Comparison of ENCODE assay signal across 8 cellular contexts in the genomic region with DNA sequence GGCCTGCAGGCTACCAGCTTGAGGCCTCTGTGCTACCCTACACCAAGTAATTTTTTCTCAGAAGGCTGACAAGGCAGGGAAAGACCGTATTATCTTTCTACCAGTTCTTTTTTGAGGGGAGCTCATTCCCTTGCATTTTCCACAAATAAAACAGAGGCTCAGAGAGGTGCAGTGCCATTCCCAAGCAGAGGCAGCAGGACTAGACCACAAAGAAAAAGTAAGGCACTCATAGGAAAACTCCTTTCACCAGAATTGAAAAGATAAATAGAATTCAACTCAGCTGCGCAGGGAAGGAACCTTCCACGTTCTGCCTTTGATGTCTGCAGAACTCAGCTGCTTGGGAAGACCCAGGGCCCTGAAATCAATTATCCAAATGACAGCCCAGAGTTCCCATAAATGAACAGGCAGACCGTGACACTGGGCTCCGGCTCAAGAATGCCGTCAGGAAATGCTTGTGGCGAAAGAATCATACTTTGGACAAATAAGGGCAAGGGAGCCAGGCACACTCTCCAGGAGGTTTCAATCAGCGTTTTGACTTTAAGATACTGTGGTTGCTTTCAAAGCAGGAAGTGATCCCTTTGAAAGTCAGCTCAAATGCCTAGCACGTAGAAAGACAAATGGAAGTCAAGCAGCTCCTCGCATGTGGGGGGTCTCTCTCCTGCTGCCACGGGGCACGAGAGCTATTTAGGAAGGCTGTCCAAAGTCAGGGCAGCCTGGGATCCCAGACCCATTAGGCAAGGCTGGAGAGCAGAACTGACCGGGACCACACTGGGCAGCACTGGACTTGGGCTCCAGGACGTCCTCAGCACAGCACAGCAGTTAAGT. TPM values are rescaled to one million over a fixed set of nuclear protein-coding genes. Genes with fewer than 3 reads are reported as not detected.
DNase-seq lines count a peak whose midpoint lies in the region; ATAC-seq and TF ChIP-seq lines count a peak whose summit lies in the region.

No MANE protein-coding gene starts in this region.

- H3K9ac ChIP-seq in HUES64 (ENCODE audit: low read depth, low read length) = peak overlapping the region; percentile 49

- WGBS in HUES64 = 25% methylated on average over 14 of the region's 14 CpGs
- 1 to 8% (median 4%) methylated on average over 14 of the region's 14 CpGs for WGBS in heart left ventricle, 4 donors
- 18% methylated on average over 14 of the region's 14 CpGs for WGBS in prostate gland

- H3K4me3 Mint-ChIP-seq in activated naive CD8-positive, alpha-beta T cell treated with anti-CD3 and anti-CD28 coated beads, Interleukin-2, amount 50 U/mL, for 24 hours = no peak overlapping the region

- peak overlapping the region; percentile 11 for H3K27ac Mint-ChIP-seq in activated naive CD8-positive, alpha-beta T cell treated with anti-CD3 and anti-CD28 coated beads, Interleukin-2, amount 50 U/mL, for 24 hours

- no peaks in the 10 kb centered on the region for H3K27me3 Mint-ChIP-seq in activated naive CD8-positive, alpha-beta T cell treated with anti-CD3 and anti-CD28 coated beads, Interleukin-2, amount 50 U/mL, for 24 hours

- TF ChIP-seq CTCF in AG04450 (IDR thresholded peaks at IDR 0.05; ENCODE audit: low read depth, low read length) (0 out of 2 replicates have a peak, but pooled peaks have one; percentile 1), heart left ventricle (IDR thresholded peaks at IDR 0.05) (peak in 1 of 12 donors; percentile 4), prostate gland (IDR thresholded peaks at IDR 0.05) (no peak)

- H3K4me3 ChIP-seq in AG04450 (ENCODE audit: low read depth, low read length) = peak overlapping the region; percentile 48
- peak overlapping the region; percentile 9; the same call in 1 of the 2 replicates for H3K4me3 ChIP-seq in HUES64 (ENCODE audit: low read length)
- peak overlapping the region in 9 of 12 donors; percentile 8 to 38 (median 29) for H3K4me3 ChIP-seq in heart left ventricle
- peak overlapping the region in 1 of 2 donors; percentile 4 for H3K4me3 ChIP-seq in prostate gland

- H3K9me3 Mint-ChIP-seq in activated naive CD8-positive, alpha-beta T cell treated with anti-CD3 and anti-CD28 coated beads, Interleukin-2, amount 50 U/mL, for 24 hours = no peaks in the 10 kb centered on the region

- CTCF ChIA-PET in AG04450 (lab: Charles Lee) = interaction anchor here (0.8 to 2.4 kb wide), 3 partner anchors 14 to 35 kb away, joined by 3 to 9 read pairs (median 7); partner anchors contain the start of genes KCTD10 and UBE3B

- DNase-seq in AG04450 (ENCODE audit: low read depth, low spot score) = peak; percentile 98
- no peak for DNase-seq in activated naive CD8-positive, alpha-beta T cell treated with anti-CD3 and anti-CD28 coated beads, Interleukin-2, amount 50 U/mL, for 24 hours
- peak; percentile 80 to 92 (median 86) for DNase-seq in heart left ventricle
- peak; percentile 86 for DNase-seq in prostate gland (ENCODE audit: low spot score)
- DNase-seq in effector CD8-positive, alpha-beta T cell (lab: John Stamatoyannopoulos, UW) = no peak
- no peak for DNase-seq in T-helper 9 cell

- H3K9me3 ChIP-seq in AG04450 (ENCODE audit: control insufficient read depth, insufficient read depth, low read length) (no peaks in the 10 kb centered on the region), HUES64 (ENCODE audit: insufficient read depth, low read depth, low read length) (no peaks in the 10 kb centered on the region), heart left ventricle (no peaks in the 10 kb centered on the region), prostate gland (no peaks in the 10 kb centered on the region)

- H3K4me1 ChIP-seq in HUES64 (ENCODE audit: insufficient read depth, low read length) = peaks cover 73% of the 10 kb centered on the region
- H3K4me1 ChIP-seq in heart left ventricle = peaks cover 61 to 100% (median 96%) of the 10 kb centered on the region in 12 donors
- peaks cover 32% of the 10 kb centered on the region for H3K4me1 ChIP-seq in prostate gland (replicated peaks)

- no peaks in the 10 kb centered on the region for H3K27me3 ChIP-seq in AG04450 (ENCODE audit: control insufficient read depth, insufficient read depth, low read length)
- H3K27me3 ChIP-seq in HUES64 (ENCODE audit: insufficient read depth, low read length) = no peaks in the 10 kb centered on the region
- H3K27me3 ChIP-seq in heart left ventricle = no peaks in the 10 kb centered on the region
- no peaks in the 10 kb centered on the region for H3K27me3 ChIP-seq in prostate gland (replicated peaks; ENCODE audit: insufficient read depth)

- H3K36me3 Mint-ChIP-seq in activated naive CD8-positive, alpha-beta T cell treated with anti-CD3 and anti-CD28 coated beads, Interleukin-2, amount 50 U/mL, for 24 hours (ENCODE audit: low read depth) = peaks cover 7% of the 10 kb centered on the region

- H3K36me3 ChIP-seq in HUES64 (ENCODE audit: insufficient read depth, low read length) = peaks cover 43% of the 10 kb centered on the region
- H3K36me3 ChIP-seq in heart left ventricle = peaks cover 0 to 54% (median 29%) of the 10 kb centered on the region in 9 donors
- H3K36me3 ChIP-seq in prostate gland = no peaks in the 10 kb centered on the region

- ATAC-seq in activated naive CD8-positive, alpha-beta T cell treated with anti-CD3 and anti-CD28 coated beads, Interleukin-2, amount 50 U/mL, for 24 hours = no peak
- ATAC-seq in heart left ventricle (peak; percentile 72 to 85 (median 76)), HG03442 (IDR thresholded peaks at IDR 0.05; ENCODE audit: unreplicated experiment) (no peak)

- POLR2A ChIA-PET in AG04450 (lab: Yijun Ruan, JAX) = interaction anchor here (0.5 to 2.6 kb wide), 12 partner anchors 10 to 308 kb away, joined by 3 to 12 read pairs (median 4); partner anchors contain the start of genes KCTD10, MMAB, MVK and UBE3B

- TF ChIP-seq POLR2A in heart left ventricle (IDR thresholded peaks at IDR 0.05) = no peak
- no peak for TF ChIP-seq POLR2A in prostate gland (IDR thresholded peaks at IDR 0.05)

- H3K27ac ChIP-seq in AG04450 (ENCODE audit: low read depth, low read length) (peak overlapping the region; percentile 98), HUES64 (ENCODE audit: low read depth, low read length) (peak overlapping the region; percentile 98), heart left ventricle (peak overlapping the region; percentile 89 to 100 (median 96)), prostate gland (peak overlapping the region; percentile 94)

- peaks cover 36% of the 10 kb centered on the region for H3K4me1 Mint-ChIP-seq in activated naive CD8-positive, alpha-beta T cell treated with anti-CD3 and anti-CD28 coated beads, Interleukin-2, amount 50 U/mL, for 24 hours

- intact Hi-C loops in heart left ventricle (cut with DNase I) (loop anchor here in 1 of 10 donors (1.0 kb wide), 1 partner anchor 14 kb away; the partner anchor contains the start of genes KCTD10 and UBE3B), prostate gland (cut with DNase I) (loop anchor here (2.0 kb wide), 1 partner anchor 14 kb away; the partner anchor contains the start of genes KCTD10 and UBE3B)

RNA-seq across cellular contexts. Expression of gene KCTD10, which starts 14.0 kb away (rescaled TPM):
- polyA plus RNA-seq in AG04450 (2011; rRNA removed) (119 and 128 TPM in 2 replicates), heart left ventricle (10 to 100 TPM in 1 of 2 donors, 1 to 10 TPM in 1; 9.5 to 47.6 TPM)
- 297 and 364 TPM in 2 replicates for polyA minus RNA-seq in AG04450 (2011; rRNA and poly(A)+ RNA removed)
- 44.7 TPM for polyA plus RNA-seq in HUES64 (2013, experiment 1 of 2)
- polyA plus RNA-seq in HUES64 (2013, experiment 2 of 2) = 36.3 TPM
- total RNA-seq in heart left ventricle (10 to 100 TPM; 20.8 to 52.3 (median 37.1) TPM), prostate gland (10 to 100 TPM; 37.2 to 49.8 TPM)

RNA-seq across cellular contexts. Expression of gene UBE3B, which starts 14.4 kb away (rescaled TPM):
- 40.5 and 42.8 TPM in 2 replicates for polyA plus RNA-seq in AG04450 (2011; rRNA removed)
- polyA minus RNA-seq in AG04450 (2011; rRNA and poly(A)+ RNA removed) = 78.1 and 83.4 TPM in 2 replicates
- 14.0 TPM for polyA plus RNA-seq in HUES64 (2013, experiment 1 of 2)
- polyA plus RNA-seq in HUES64 (2013, experiment 2 of 2) = 16.2 TPM
- 10 to 100 TPM; 45.7 to 82.7 (median 53.8) TPM for total RNA-seq in heart left ventricle
- 10 to 100 TPM; 19.1 to 24.4 TPM for polyA plus RNA-seq in heart left ventricle
- 10 to 100 TPM; 57.9 to 85.8 TPM for total RNA-seq in prostate gland

Comparison
In these comparisons a context has a peak if more than half of its experiments do, and no peak if none do; other contexts are left out.
1. DNase-seq: peak in AG04450 (single experiment), heart left ventricle (5 of 5) and prostate gland (single experiment); none in activated naive CD8-positive, alpha-beta T cell treated with anti-CD3 and anti-CD28 coated beads, Interleukin-2, amount 50 U/mL, for 24 hours (single experiment), effector CD8-positive, alpha-beta T cell (single experiment) and T-helper 9 cell (single experiment).
2. ATAC-seq: peak in heart left ventricle (4 of 4); none in activated naive CD8-positive, alpha-beta T cell treated with anti-CD3 and anti-CD28 coated beads, Interleukin-2, amount 50 U/mL, for 24 hours (single experiment) and HG03442 (single experiment).
3. Peak in every context shown above with its lines, with median percentiles within 50 percentile points of each other: H3K27ac ChIP-seq.